In the genomic region with DNA sequence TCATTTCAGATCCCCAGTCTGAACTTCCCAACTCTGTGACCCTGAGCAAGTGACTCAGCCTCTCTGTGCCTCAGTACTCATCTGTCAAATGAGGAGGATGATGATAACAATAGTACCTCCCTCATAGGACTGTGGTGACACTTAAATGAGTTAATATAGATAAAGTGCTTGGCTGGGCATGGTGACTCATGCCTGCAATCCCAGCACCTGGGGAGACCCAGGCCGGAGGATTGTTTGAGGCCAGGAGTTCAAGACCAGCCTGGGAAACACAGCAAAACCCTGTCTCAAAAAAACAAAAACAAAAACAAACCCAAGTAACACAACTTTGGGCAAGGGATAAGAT, we compare ENCODE assay signal across 8 cellular contexts. TPM values are rescaled to one million over a fixed set of nuclear protein-coding genes. Genes with fewer than 3 reads are reported as not detected.
DNase-seq lines count a peak whose midpoint lies in the region; ATAC-seq and TF ChIP-seq lines count a peak whose summit lies in the region.

No MANE protein-coding gene starts in this region.

- intact Hi-C loops in natural killer cell (cut with micrococcal nuclease) = loop anchor here (2.0 kb wide), 1 partner anchor 50 kb away; no protein-coding TSS in a partner anchor

- no peaks in the 10 kb centered on the region for H3K9me3 Mint-ChIP-seq in CD4-positive, CD25-positive, alpha-beta regulatory T cell
- H3K9me3 Mint-ChIP-seq in IgD-negative memory B cell (no peaks in the 10 kb centered on the region), natural killer cell (no peaks in the 10 kb centered on the region)
- H3K9me3 Mint-ChIP-seq in activated T-cell treated with anti-CD3 and anti-CD28 coated beads, Interleukin-2, amount 50 U/mL, for 72 hours = no peaks in the 10 kb centered on the region

- H3K4me1 Mint-ChIP-seq in CD4-positive, CD25-positive, alpha-beta regulatory T cell = peaks cover 4 to 89% (median 58%) of the 10 kb centered on the region in 4 donors
- H3K4me1 Mint-ChIP-seq in IgD-negative memory B cell (peaks cover 42 to 62% (median 51%) of the 10 kb centered on the region in 3 donors), natural killer cell (peaks cover 42 to 55% of the 10 kb centered on the region in 2 donors)
- peaks cover 94% of the 10 kb centered on the region for H3K4me1 Mint-ChIP-seq in activated T-cell treated with anti-CD3 and anti-CD28 coated beads, Interleukin-2, amount 50 U/mL, for 72 hours (ENCODE audit: low read depth)

- H3K27ac Mint-ChIP-seq in CD4-positive, CD25-positive, alpha-beta regulatory T cell = peak overlapping the region; percentile 99 to 100 (median 99)
- peak overlapping the region; percentile 95 to 99 (median 98) for H3K27ac Mint-ChIP-seq in IgD-negative memory B cell
- H3K27ac Mint-ChIP-seq in activated T-cell treated with anti-CD3 and anti-CD28 coated beads, Interleukin-2, amount 50 U/mL, for 72 hours = peak overlapping the region; percentile 92
- peak overlapping the region; percentile 94 to 97 for H3K27ac Mint-ChIP-seq in natural killer cell

- TF ChIP-seq CTCF in natural killer cell (IDR thresholded peaks at IDR 0.05) = no peak

- peaks cover 3% of the 10 kb centered on the region for H3K36me3 Mint-ChIP-seq in CD4-positive, CD25-positive, alpha-beta regulatory T cell
- H3K36me3 Mint-ChIP-seq in IgD-negative memory B cell (peaks cover 4% of the 10 kb centered on the region), natural killer cell (no peaks in the 10 kb centered on the region)
- peaks cover 4 to 7% of the 10 kb centered on the region in 2 donors for H3K36me3 Mint-ChIP-seq in activated T-cell treated with anti-CD3 and anti-CD28 coated beads, Interleukin-2, amount 50 U/mL, for 72 hours (ENCODE audit: insufficient read depth in 2 of 2)

- H3K4me3 Mint-ChIP-seq in CD4-positive, CD25-positive, alpha-beta regulatory T cell = peak overlapping the region; percentile 91 to 97 (median 94)
- peak overlapping the region; percentile 83 to 97 (median 90) for H3K4me3 Mint-ChIP-seq in IgD-negative memory B cell
- peak overlapping the region; percentile 86 to 91 for H3K4me3 Mint-ChIP-seq in activated T-cell treated with anti-CD3 and anti-CD28 coated beads, Interleukin-2, amount 50 U/mL, for 72 hours
- peak overlapping the region; percentile 84 for H3K4me3 Mint-ChIP-seq in natural killer cell

- H3K4me3 ChIP-seq in CD4-positive, CD25-positive, alpha-beta regulatory T cell (ENCODE audit: low read depth, low read length) = peak overlapping the region; percentile 87

- no peaks in the 10 kb centered on the region for H3K9me3 ChIP-seq in CD4-positive, CD25-positive, alpha-beta regulatory T cell (ENCODE audit: control insufficient read depth in 2 of 2, low read length in 2 of 2)

- no peaks in the 10 kb centered on the region for H3K27me3 Mint-ChIP-seq in CD4-positive, CD25-positive, alpha-beta regulatory T cell
- H3K27me3 Mint-ChIP-seq in IgD-negative memory B cell = no peaks in the 10 kb centered on the region
- no peaks in the 10 kb centered on the region for H3K27me3 Mint-ChIP-seq in activated T-cell treated with anti-CD3 and anti-CD28 coated beads, Interleukin-2, amount 50 U/mL, for 72 hours (ENCODE audit: low read depth)
- peaks cover 0 to 5% of the 10 kb centered on the region in 2 donors for H3K27me3 Mint-ChIP-seq in natural killer cell (ENCODE audit: low read depth in 2 of 2)

- peak; percentile 5 to 10 for ATAC-seq in CD4-positive, CD25-positive, alpha-beta regulatory T cell (ENCODE audit: low read depth in 2 of 2)
- ATAC-seq in activated T-cell treated with anti-CD3 and anti-CD28 coated beads, Interleukin-2, amount 50 U/mL, for 72 hours (replicated peaks in 1 of 2) = peak; percentile 54 to 61
- peak; percentile 5 to 46 (median 23) for ATAC-seq in natural killer cell
- no peak for ATAC-seq in HG02763 (IDR thresholded peaks at IDR 0.05; ENCODE audit: unreplicated experiment)
- no peak for ATAC-seq in GM18517 (IDR thresholded peaks at IDR 0.05; ENCODE audit: unreplicated experiment)

- peak in 2 of 3 donors; percentile 40 to 65 for DNase-seq in CD4-positive, CD25-positive, alpha-beta regulatory T cell
- DNase-seq in activated T-cell treated with anti-CD3 and anti-CD28 coated beads, Interleukin-2, amount 50 U/mL, for 72 hours = peak; percentile 65 to 71
- DNase-seq in natural killer cell = peak; percentile 35
- no peak for DNase-seq in NCI-H510A treated with DMSO at 0.1 percent for 48 hours (lab: John Stamatoyannopoulos, UW)
- no peak for DNase-seq in NOMO-1 treated with DMSO at 0.1 percent for 48 hours (lab: John Stamatoyannopoulos, UW; ENCODE audit: unreplicated experiment)

- H3K4me1 ChIP-seq in CD4-positive, CD25-positive, alpha-beta regulatory T cell (ENCODE audit: control insufficient read depth, insufficient read depth, low read length, poor library complexity, severe bottlenecking) = peaks cover 95% of the 10 kb centered on the region

- peak overlapping the region; percentile 97 for H3K27ac ChIP-seq in CD4-positive, CD25-positive, alpha-beta regulatory T cell (ENCODE audit: insufficient read depth, low read length, poor library complexity, severe bottlenecking)

- H3K27me3 ChIP-seq in CD4-positive, CD25-positive, alpha-beta regulatory T cell (ENCODE audit: control insufficient read depth, insufficient read depth, low read length) = no peaks in the 10 kb centered on the region

- H3K36me3 ChIP-seq in CD4-positive, CD25-positive, alpha-beta regulatory T cell (ENCODE audit: control insufficient read depth, insufficient read depth, low read length) = peaks cover 4% of the 10 kb centered on the region

RNA-seq across cellular contexts. Expression of gene ECE1, which starts 4.8 kb away (rescaled TPM):
- total RNA-seq in CD4-positive, CD25-positive, alpha-beta regulatory T cell = 140 TPM
- 10 to 100 TPM; 25.7 to 32.3 (median 27.7) TPM for polyA plus RNA-seq in CD4-positive, CD25-positive, alpha-beta regulatory T cell
- 58.6 TPM for polyA plus RNA-seq in IgD-negative memory B cell
- 100 to 1,000 TPM; 159 to 193 TPM for total RNA-seq in activated T-cell treated with anti-CD3 and anti-CD28 coated beads, Interleukin-2, amount 50 U/mL, for 72 hours
- 10 to 100 TPM; 47.2 to 70.1 (median 50.7) TPM for total RNA-seq in natural killer cell

Comparison
In these comparisons a context has a peak if more than half of its experiments do, and no peak if none do; other contexts are left out.
1. ATAC-seq: peak in CD4-positive, CD25-positive, alpha-beta regulatory T cell (2 of 2), activated T-cell treated with anti-CD3 and anti-CD28 coated beads, Interleukin-2, amount 50 U/mL, for 72 hours (2 of 2) and natural killer cell (3 of 3); none in HG02763 (single experiment) and GM18517 (single experiment).
2. DNase-seq: peak in CD4-positive, CD25-positive, alpha-beta regulatory T cell (2 of 3), activated T-cell treated with anti-CD3 and anti-CD28 coated beads, Interleukin-2, amount 50 U/mL, for 72 hours (2 of 2) and natural killer cell (single experiment); none in NCI-H510A treated with DMSO at 0.1 percent for 48 hours (single experiment) and NOMO-1 treated with DMSO at 0.1 percent for 48 hours (single experiment).
3. Peak in every context shown above with its lines, with median percentiles within 50 percentile points of each other: H3K27ac Mint-ChIP-seq and H3K4me3 Mint-ChIP-seq.